Comparison of ENCODE assay signal across 8 cellular contexts in the genomic region with DNA sequence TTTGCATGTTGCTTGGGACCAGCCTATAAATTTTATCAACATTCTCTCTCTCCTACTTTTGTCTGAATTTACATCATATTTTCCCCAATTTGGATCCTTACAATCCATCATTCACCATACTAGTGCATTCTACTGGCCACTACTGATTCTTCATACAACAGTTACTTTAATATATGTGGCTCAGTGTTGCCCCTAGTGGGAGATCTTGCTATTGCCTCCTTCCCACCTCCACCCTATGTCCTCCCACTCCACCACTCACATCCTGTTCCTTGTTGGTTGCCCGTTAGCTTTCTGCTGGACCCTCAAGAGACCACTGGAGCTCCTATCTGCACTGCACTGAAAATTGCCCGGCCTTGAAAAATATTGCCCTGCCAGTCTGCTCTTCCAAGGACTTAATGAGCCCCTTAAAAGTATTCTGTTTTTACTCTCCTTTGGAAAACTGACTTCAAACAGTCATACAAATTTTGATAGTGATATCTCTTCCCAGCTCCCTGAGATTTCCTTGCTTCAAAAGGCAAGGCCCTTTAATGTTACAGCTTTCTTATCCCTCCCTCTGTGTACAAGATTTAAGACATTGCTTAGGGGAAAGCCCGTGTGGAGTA.
DNase-seq lines count a peak whose midpoint lies in the region; ATAC-seq and TF ChIP-seq lines count a peak whose summit lies in the region.

No MANE protein-coding gene starts in this region.

- H3K4me3 Mint-ChIP-seq in immature natural killer cell: no peak overlapping the region
- H3K4me3 Mint-ChIP-seq in naive thymus-derived CD4-positive, alpha-beta T cell: no peak overlapping the region

- H3K9me3 ChIP-seq in Peyer's patch (no peaks in the 10 kb centered on the region), iPS DF 6.9 (ENCODE audit: control insufficient read depth, insufficient read depth, low read length) (no peaks in the 10 kb centered on the region)
- H3K9me3 ChIP-seq in naive thymus-derived CD4-positive, alpha-beta T cell (ENCODE audit: control insufficient read depth in 2 of 3, low read length in 3 of 3): no peaks in the 10 kb centered on the region

- TF ChIP-seq POLR2A in Peyer's patch (IDR thresholded peaks at IDR 0.05): no peak

- peak in 4 of 6 experiments; percentile 18 to 43 (median 36) for TF ChIP-seq CTCF in Peyer's patch (IDR thresholded peaks at IDR 0.05)

- H3K4me3 ChIP-seq in Peyer's patch: no peak overlapping the region
- H3K4me3 ChIP-seq in iPS DF 6.9 (ENCODE audit: low read length): no peak overlapping the region
- no peak overlapping the region for H3K4me3 ChIP-seq in naive thymus-derived CD4-positive, alpha-beta T cell (ENCODE audit: low read length)

- H3K4me1 ChIP-seq in Peyer's patch (no peaks in the 10 kb centered on the region), iPS DF 6.9 (ENCODE audit: control insufficient read depth, insufficient read depth, low read length) (peaks cover 2% of the 10 kb centered on the region; the same call in 1 of the 2 replicates)
- H3K4me1 ChIP-seq in naive thymus-derived CD4-positive, alpha-beta T cell (ENCODE audit: control insufficient read depth in 2 of 2, insufficient read depth in 2 of 2, low read length in 2 of 2): no peaks in the 10 kb centered on the region

- POLR2A ChIA-PET in naive thymus-derived CD4-positive, alpha-beta T cell (lab: Charles Lee): no interaction called here

- H3K27ac ChIP-seq in Peyer's patch: no peak overlapping the region
- no peak overlapping the region for H3K27ac ChIP-seq in iPS DF 6.9 (ENCODE audit: low read length)
- H3K27ac ChIP-seq in naive thymus-derived CD4-positive, alpha-beta T cell (ENCODE audit: low read depth, low read length): no peak overlapping the region

- no CpG with 5 or more reads among the region's 3 CpGs for WGBS in iPS DF 6.9 (ENCODE audit: insufficient coverage, insufficient read length)

- CTCF ChIA-PET in naive thymus-derived CD4-positive, alpha-beta T cell (lab: Charles Lee): no interaction called here

- peaks cover 0 to 1% (median 0%) of the 10 kb centered on the region in 3 donors for H3K27me3 Mint-ChIP-seq in immature natural killer cell (ENCODE audit: low read depth in 3 of 3)
- H3K27me3 Mint-ChIP-seq in naive thymus-derived CD4-positive, alpha-beta T cell: no peaks in the 10 kb centered on the region

- peak; percentile 23 for DNase-seq in EH (ENCODE audit: low read depth)
- peak in 1 of 3 donors; percentile 45 for DNase-seq in Peyer's patch
- DNase-seq in iPS DF 6.9 (ENCODE audit: low read depth, low spot score): peak; percentile 58
- no peak for DNase-seq in immature natural killer cell
- no peak for DNase-seq in medulla oblongata (ENCODE audit: extremely low spot score)
- DNase-seq in naive thymus-derived CD4-positive, alpha-beta T cell: no peak

- H3K27me3 ChIP-seq in Peyer's patch (no peaks in the 10 kb centered on the region), iPS DF 6.9 (ENCODE audit: control insufficient read depth, insufficient read depth, low read length) (no peaks in the 10 kb centered on the region)
- no peaks in the 10 kb centered on the region for H3K27me3 ChIP-seq in naive thymus-derived CD4-positive, alpha-beta T cell (ENCODE audit: control insufficient read depth in 2 of 2, insufficient read depth in 2 of 2, low read length in 2 of 2)

- H3K27ac Mint-ChIP-seq in immature natural killer cell: no peak overlapping the region
- H3K27ac Mint-ChIP-seq in naive thymus-derived CD4-positive, alpha-beta T cell: no peak overlapping the region

- intact Hi-C loops in naive thymus-derived CD4-positive, alpha-beta T cell (cut with micrococcal nuclease): no loop called here

- H3K36me3 ChIP-seq in Peyer's patch (no peaks in the 10 kb centered on the region), iPS DF 6.9 (ENCODE audit: control insufficient read depth, insufficient read depth, low read length) (no peaks in the 10 kb centered on the region)
- no peaks in the 10 kb centered on the region for H3K36me3 ChIP-seq in naive thymus-derived CD4-positive, alpha-beta T cell (ENCODE audit: control insufficient read depth in 2 of 3, insufficient read depth in 3 of 3, low read length in 3 of 3)

- peak; percentile 92 for ATAC-seq in GM19438 (IDR thresholded peaks at IDR 0.05; ENCODE audit: low read depth, unreplicated experiment)
- ATAC-seq in HG03280 (IDR thresholded peaks at IDR 0.05; ENCODE audit: unreplicated experiment): peak; percentile 99
- ATAC-seq in naive thymus-derived CD4-positive, alpha-beta T cell: no peak

- no peaks in the 10 kb centered on the region for H3K36me3 Mint-ChIP-seq in immature natural killer cell
- H3K36me3 Mint-ChIP-seq in naive thymus-derived CD4-positive, alpha-beta T cell: no peaks in the 10 kb centered on the region

- H3K4me1 Mint-ChIP-seq in immature natural killer cell: no peaks in the 10 kb centered on the region
- no peaks in the 10 kb centered on the region for H3K4me1 Mint-ChIP-seq in naive thymus-derived CD4-positive, alpha-beta T cell

- H3K9me3 Mint-ChIP-seq in immature natural killer cell: peaks cover 0 to 26% (median 10%) of the 10 kb centered on the region in 6 donors
- H3K9me3 Mint-ChIP-seq in naive thymus-derived CD4-positive, alpha-beta T cell: peaks cover 0 to 8% (median 4%) of the 10 kb centered on the region in 11 donors

Comparison
In these comparisons a context has a peak if more than half of its experiments do, and no peak if none do; other contexts are left out.
1. DNase-seq: peak in EH (single experiment) and iPS DF 6.9 (single experiment); none in immature natural killer cell (0 of 3), medulla oblongata (single experiment) and naive thymus-derived CD4-positive, alpha-beta T cell (0 of 9).